In genomic region chr2:241672243-241673188, GRCh38 we compare ENCODE assay signal across 19 cellular contexts. TPM values are rescaled to one million over a fixed set of nuclear protein-coding genes. Genes with fewer than 3 reads are reported as not detected.
DNase-seq lines count a peak whose midpoint lies in the region; ATAC-seq and TF ChIP-seq lines count a peak whose summit lies in the region.
"Had no signal": no experiment of that assay in that cellular context is flagged by ENCODE, and none has a peak within 500 bp of the region (broad histone marks: within the 10 kb centered on the region; RNA-seq: fewer than 3 reads in every experiment).

No MANE protein-coding gene starts in this region.

- TF ChIP-seq CTCF in IMR-90 (conservative IDR thresholded peaks at IDR 0.05; ENCODE audit: low read depth, low read length) (no peak), nephron progenitor cell (IDR thresholded peaks at IDR 0.05) (no peak), gastrocnemius medialis (IDR thresholded peaks at IDR 0.05 in 4 of 5, conservative IDR thresholded peaks at IDR 0.05 in 1 of 5) (no peak)

- CTCF ChIA-PET in IMR-90 (lab: Yijun Ruan, JAX), result no interaction called here

- no peaks in the 10 kb centered on the region for H3K9me1 ChIP-seq in IMR-90 (ENCODE audit: insufficient read depth, low read length)

- H3K9me3 Mint-ChIP-seq in activated naive CD4-positive, alpha-beta T cell treated with anti-CD3 and anti-CD28 coated beads, Interleukin-2, amount 50 U/mL, for 72 hours, result no peaks in the 10 kb centered on the region
- no peaks in the 10 kb centered on the region for H3K9me3 Mint-ChIP-seq in effector memory CD8-positive, alpha-beta T cell
- no peaks in the 10 kb centered on the region for H3K9me3 Mint-ChIP-seq in nephron progenitor cell

- H3K4me1 Mint-ChIP-seq in effector memory CD8-positive, alpha-beta T cell (ENCODE audit: low read depth in 2 of 2), result peaks cover 4 to 13% of the 10 kb centered on the region in 2 donors
- peaks cover 8% of the 10 kb centered on the region for H3K4me1 Mint-ChIP-seq in nephron progenitor cell

- H4K5ac ChIP-seq in IMR-90 (ENCODE audit: low read depth, low read length), result no peak overlapping the region

- dilution Hi-C loops in IMR-90 (cut with HindIII; ENCODE audit: low sequenced_read_pairs, unreplicated experiment), result no loop called here

- H3K79me1 ChIP-seq in IMR-90 (ENCODE audit: low read depth in 1 of 2, low read length in 2 of 2), result peaks cover 0 to 7% of the 10 kb centered on the region in 2 experiments; a peak in 1 of 4 replicates

- intact Hi-C loops in IMR-90 (cut with micrococcal nuclease), result no loop called here
- intact Hi-C loops in gastrocnemius medialis (cut with DNase I; ENCODE audit: low total_unique reads), result no loop called here

- no peak overlapping the region for H3K4me2 ChIP-seq in IMR-90 (ENCODE audit: low read depth, low read length)
- H3K4me2 ChIP-seq: BLaER1 treated with 17β-estradiol and CSF1 and Interleukin-3, amounts not matched to agents 10 nM and 100 nM had no signal

- H3K27me3 Mint-ChIP-seq in effector memory CD8-positive, alpha-beta T cell, result no peaks in the 10 kb centered on the region
- no peaks in the 10 kb centered on the region for H3K27me3 Mint-ChIP-seq in nephron progenitor cell (ENCODE audit: low read depth, poor library complexity)

- H2BK5ac ChIP-seq in IMR-90 (ENCODE audit: low read depth, low read length, poor library complexity, severe bottlenecking), result no peak overlapping the region

- no peak overlapping the region for H3K4me3 ChIP-seq in IMR-90 (ENCODE audit: insufficient read depth, low read depth, low read length)
- no peak overlapping the region for H3K4me3 ChIP-seq in gastrocnemius medialis
- H3K4me3 ChIP-seq: BLaER1 treated with 17β-estradiol and CSF1 and Interleukin-3, amounts not matched to agents 10 nM and 100 nM; HAP-1; MG63; SK-N-MC had no signal

- H3K9ac ChIP-seq in IMR-90 (ENCODE audit: low read depth, low read length), result no peak overlapping the region

- H2BK120ac ChIP-seq in IMR-90 (ENCODE audit: low read depth, low read length), result no peak overlapping the region

- H3K27ac Mint-ChIP-seq in activated naive CD4-positive, alpha-beta T cell treated with anti-CD3 and anti-CD28 coated beads, Interleukin-2, amount 50 U/mL, for 72 hours, result peak overlapping the region; percentile 18 to 68
- H3K27ac Mint-ChIP-seq in effector memory CD8-positive, alpha-beta T cell, result peak overlapping the region; percentile 7 to 76
- H3K27ac Mint-ChIP-seq in nephron progenitor cell, result peak overlapping the region; percentile 71

- POLR2A ChIA-PET in IMR-90 (lab: Charles Lee; ENCODE audit: unreplicated experiment), result no interaction called here

- H2AK5ac ChIP-seq in IMR-90 (ENCODE audit: low read depth, low read length), result no peak overlapping the region

- no peak overlapping the region for H4K8ac ChIP-seq in IMR-90 (ENCODE audit: low read depth in 2 of 2, low read length in 2 of 2)

- no peak overlapping the region for H2BK20ac ChIP-seq in IMR-90 (ENCODE audit: low read depth, low read length)

- no peak overlapping the region for H3K27ac ChIP-seq in IMR-90 (ENCODE audit: insufficient read depth, low read length)
- no peak overlapping the region for H3K27ac ChIP-seq in gastrocnemius medialis

- in situ Hi-C loops in IMR-90 (cut with MboI; ENCODE audit: low sequenced_read_pairs) (loop anchor here (25.0 kb wide), 1 partner anchor 810 kb away; the partner anchor contains the start of gene AGXT), gastrocnemius medialis (cut with MboI; ENCODE audit: low sequenced_read_pairs in 4 of 4) (no loop called here)

- H3K27me3 ChIP-seq in IMR-90 (ENCODE audit: control insufficient read depth, insufficient read depth, low read length) (no peaks in the 10 kb centered on the region), gastrocnemius medialis (no peaks in the 10 kb centered on the region)
- H3K27me3 ChIP-seq: BLaER1 treated with 17β-estradiol and CSF1 and Interleukin-3, amounts not matched to agents 10 nM and 100 nM; MG63 had no signal

- H3K18ac ChIP-seq in IMR-90 (ENCODE audit: low read depth, low read length), result no peak overlapping the region

- no peak overlapping the region for H3K4me3 Mint-ChIP-seq in effector memory CD8-positive, alpha-beta T cell
- no peak overlapping the region for H3K4me3 Mint-ChIP-seq in nephron progenitor cell

- WGBS in IMR-90 (ENCODE audit: extremely low coverage in 2 of 2, insufficient read length in 1 of 2), 2 experiments, result 92% methylated on average over 17 of the region's 42 CpGs; no CpG with 5 or more reads in 1 of the 2 experiments

- no peak overlapping the region for H2BK15ac ChIP-seq in IMR-90 (ENCODE audit: low read depth, low read length)

- no peak overlapping the region for H3K23ac ChIP-seq in IMR-90 (ENCODE audit: low read depth, low read length)

- DNase-seq in activated naive CD4-positive, alpha-beta T cell treated with anti-CD3 and anti-CD28 coated beads, Interleukin-2, amount 50 U/mL, for 72 hours (ENCODE audit: low spot score in 2 of 2), result no peak
- no peak for DNase-seq in activated naive CD4-positive, alpha-beta T cell (lab: John Stamatoyannopoulos, UW)
- DNase-seq in IMR-90 (no peak), nephron progenitor cell (no peak), gastrocnemius medialis (no peak), DMS 273 (lab: John Stamatoyannopoulos, UW; ENCODE audit: unreplicated experiment) (no peak)
- no peak for DNase-seq in effector memory CD8-positive, alpha-beta T cell
- DNase-seq: DMS153, MG63, NCI-H1092, NCI-H146, NCI-H2107, NCI-H2227 treated with DMSO at 0.1 percent for 48 hours, NCI-H524 had no signal

- TF ChIP-seq POLR2A in IMR-90 (IDR thresholded peaks at IDR 0.05; ENCODE audit: low read depth, low read length) (no peak), gastrocnemius medialis (IDR thresholded peaks at IDR 0.05) (no peak)

- no peaks in the 10 kb centered on the region for H3K4me1 ChIP-seq in IMR-90 (ENCODE audit: control insufficient read depth, insufficient read depth, low read length)
- H3K4me1 ChIP-seq in gastrocnemius medialis, result no peaks in the 10 kb centered on the region
- H3K4me1 ChIP-seq: HAP-1 had no signal

- H3K36me3 Mint-ChIP-seq in activated naive CD4-positive, alpha-beta T cell treated with anti-CD3 and anti-CD28 coated beads, Interleukin-2, amount 50 U/mL, for 72 hours, result no peaks in the 10 kb centered on the region
- peaks cover 36% of the 10 kb centered on the region for H3K36me3 Mint-ChIP-seq in effector memory CD8-positive, alpha-beta T cell (ENCODE audit: insufficient read depth)
- H3K36me3 Mint-ChIP-seq in nephron progenitor cell (ENCODE audit: low read depth), result peaks cover 31% of the 10 kb centered on the region

- TF ChIP-seq RAD21 in IMR-90 (IDR thresholded peaks at IDR 0.05; ENCODE audit: low read length), result no peak

- BruUV-seq in IMR-90 (replicated peaks; lab: Mats Ljungman, UMichigan), result no TSS peak

- no peak overlapping the region for H3K4ac ChIP-seq in IMR-90 (ENCODE audit: low read depth, low read length)

- no peak overlapping the region for H2AK9ac ChIP-seq in IMR-90 (replicated peaks; ENCODE audit: low read depth, low read length, poor library complexity)

- peak in 1 of 2 donors; percentile 49 for ATAC-seq in activated naive CD4-positive, alpha-beta T cell treated with anti-CD3 and anti-CD28 coated beads, Interleukin-2, amount 50 U/mL, for 72 hours
- ATAC-seq in IMR-90 (ENCODE audit: low read depth) (no peak), gastrocnemius medialis (no peak), HG03342 (IDR thresholded peaks at IDR 0.05; ENCODE audit: unreplicated experiment) (no peak)
- peak; percentile 5 for ATAC-seq in effector memory CD8-positive, alpha-beta T cell (replicated peaks)
- ATAC-seq: Right ventricle myocardium inferior had no signal

- no peak overlapping the region for H3K56ac ChIP-seq in IMR-90 (ENCODE audit: extremely low read depth, insufficient read depth, low read length)

- no peak overlapping the region for H3K14ac ChIP-seq in IMR-90 (replicated peaks; ENCODE audit: low read depth, low read length)

- peaks cover 71% of the 10 kb centered on the region for H3K36me3 ChIP-seq in IMR-90 (ENCODE audit: control insufficient read depth, insufficient read depth, low read length)
- peaks cover 0 to 53% of the 10 kb centered on the region in 2 donors for H3K36me3 ChIP-seq in gastrocnemius medialis

- H2AFZ ChIP-seq in IMR-90 (replicated peaks; ENCODE audit: low read length, poor library complexity), result peak overlapping the region; percentile 19

- H4K20me1 ChIP-seq in IMR-90 (ENCODE audit: insufficient read depth, low read length), result 0 out of 2 replicates have a peak, but pooled peaks cover 4% of the 10 kb centered on the region

- H4K91ac ChIP-seq in IMR-90 (ENCODE audit: insufficient read depth, low read depth, low read length), result no peak overlapping the region

- H3K9me3 ChIP-seq in IMR-90 (ENCODE audit: control insufficient read depth, insufficient read depth, low read length), result no peaks in the 10 kb centered on the region
- H3K9me3 ChIP-seq in gastrocnemius medialis, result no peaks in the 10 kb centered on the region
- H3K9me3 ChIP-seq: BLaER1 treated with 17β-estradiol and CSF1 and Interleukin-3, amounts not matched to agents 10 nM and 100 nM; HAP-1; MG63 had no signal

RNA-seq across cellular contexts. Expression of gene DTYMK, which starts 14.1 kb away (rescaled TPM):
- 10 to 100 TPM; 85.5 to 92.9 TPM for total RNA-seq in activated naive CD4-positive, alpha-beta T cell treated with anti-CD3 and anti-CD28 coated beads, Interleukin-2, amount 50 U/mL, for 72 hours
- 31.7 and 32.8 TPM in 2 replicates for total RNA-seq in IMR-90 (2012; rRNA removed)
- polyA plus RNA-seq in IMR-90 (2012; rRNA removed), result 50.1 and 50.5 TPM in 2 replicates
- 40.6 and 60.0 TPM in 2 replicates for polyA plus RNA-seq in IMR-90 (2012; cell fraction: cytosol; rRNA removed)
- polyA plus RNA-seq in IMR-90 (2012; cell fraction: nucleus; rRNA removed; ENCODE audit: low replicate concordance), result 20.9 and 27.0 TPM in 2 replicates
- 1 to 10 TPM; 3.9 to 8.2 (median 5.9) TPM for total RNA-seq in gastrocnemius medialis

RNA-seq across cellular contexts. Expression of gene ING5, which starts 29.3 kb away (rescaled TPM):
- total RNA-seq in activated naive CD4-positive, alpha-beta T cell treated with anti-CD3 and anti-CD28 coated beads, Interleukin-2, amount 50 U/mL, for 72 hours, result 10 to 100 TPM; 36.9 to 41.6 TPM
- total RNA-seq in IMR-90 (2012; rRNA removed) (16.7 and 38.9 TPM in 2 replicates), gastrocnemius medialis (10 to 100 TPM; 12.1 to 33.9 (median 27.5) TPM)
- 36.1 and 36.5 TPM in 2 replicates for polyA plus RNA-seq in IMR-90 (2012; rRNA removed)
- 28.4 and 31.1 TPM in 2 replicates for polyA plus RNA-seq in IMR-90 (2012; cell fraction: cytosol; rRNA removed)
- 107 and 146 TPM in 2 replicates for polyA plus RNA-seq in IMR-90 (2012; cell fraction: nucleus; rRNA removed; ENCODE audit: low replicate concordance)

RNA-seq across cellular contexts. Expression of gene ATG4B, which starts 35.0 kb away (rescaled TPM):
- 100 to 1,000 TPM; 103 to 107 TPM for total RNA-seq in activated naive CD4-positive, alpha-beta T cell treated with anti-CD3 and anti-CD28 coated beads, Interleukin-2, amount 50 U/mL, for 72 hours
- total RNA-seq in IMR-90 (2012; rRNA removed), result 102 and 146 TPM in 2 replicates
- 98.4 and 113 TPM in 2 replicates for polyA plus RNA-seq in IMR-90 (2012; rRNA removed)
- polyA plus RNA-seq in IMR-90 (2012; cell fraction: cytosol; rRNA removed), result 52.3 and 78.0 TPM in 2 replicates
- polyA plus RNA-seq in IMR-90 (2012; cell fraction: nucleus; rRNA removed; ENCODE audit: low replicate concordance), result 374 and 431 TPM in 2 replicates
- 10 to 100 TPM; 32.0 to 57.5 (median 49.8) TPM for total RNA-seq in gastrocnemius medialis

RNA-seq across cellular contexts. Expression of gene THAP4, which starts 35.6 kb away (rescaled TPM):
- total RNA-seq in activated naive CD4-positive, alpha-beta T cell treated with anti-CD3 and anti-CD28 coated beads, Interleukin-2, amount 50 U/mL, for 72 hours, result 10 to 100 TPM; 42.2 to 45.8 TPM
- total RNA-seq in IMR-90 (2012; rRNA removed), result 33.9 and 42.2 TPM in 2 replicates
- 55.1 and 60.3 TPM in 2 replicates for polyA plus RNA-seq in IMR-90 (2012; rRNA removed)
- 53.0 and 64.7 TPM in 2 replicates for polyA plus RNA-seq in IMR-90 (2012; cell fraction: cytosol; rRNA removed)
- 20.5 and 32.9 TPM in 2 replicates for polyA plus RNA-seq in IMR-90 (2012; cell fraction: nucleus; rRNA removed; ENCODE audit: low replicate concordance)
- 10 to 100 TPM; 71.3 to 83.3 (median 79.9) TPM for total RNA-seq in gastrocnemius medialis
